28 cellular contexts compared by ENCODE assay signal in the genomic region with DNA sequence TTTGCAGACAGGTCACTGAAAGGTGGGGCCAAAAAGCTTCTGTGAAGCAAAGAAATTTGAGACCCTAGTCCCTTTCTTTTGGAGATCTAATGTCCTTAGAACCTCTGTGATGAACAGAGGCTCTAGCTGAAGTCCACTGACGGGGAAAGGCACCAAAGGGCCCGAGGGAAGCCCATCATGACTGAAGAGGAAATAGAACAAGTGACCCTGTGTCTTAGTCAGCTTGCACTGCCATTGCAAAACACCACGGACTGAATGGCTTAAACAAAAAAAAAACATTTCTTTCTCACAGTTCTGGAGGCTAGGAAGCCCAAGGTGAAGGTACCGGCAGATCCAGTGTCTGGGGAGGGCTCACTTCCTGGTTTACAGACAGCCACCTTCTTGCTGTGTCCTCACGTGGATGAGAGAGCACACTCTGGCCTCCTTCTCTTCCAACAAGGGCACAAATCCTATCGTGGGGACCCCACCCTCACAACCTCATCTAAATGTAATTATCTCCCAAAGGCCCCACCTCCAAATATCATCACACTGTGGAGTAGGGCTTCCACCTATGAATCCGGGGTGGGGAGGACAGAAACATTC. TPM values are rescaled to one million over a fixed set of nuclear protein-coding genes. Genes with fewer than 3 reads are reported as not detected.
DNase-seq lines count a peak whose midpoint lies in the region; ATAC-seq and TF ChIP-seq lines count a peak whose summit lies in the region.
"Had no signal": no experiment of that assay in that cellular context is flagged by ENCODE, and none has a peak within 500 bp of the region (broad histone marks: within the 10 kb centered on the region; RNA-seq: fewer than 3 reads in every experiment).

No MANE protein-coding gene starts in this region.

- no peaks in the 10 kb centered on the region for H3K9me3 ChIP-seq in esophagus (ENCODE audit: control insufficient read depth in 2 of 2, insufficient read depth in 1 of 2, low read depth in 1 of 2, low read length in 1 of 2)
- H3K9me3 ChIP-seq in osteoblast (ENCODE audit: low read depth, low read length) = no peaks in the 10 kb centered on the region
- H3K9me3 ChIP-seq: BE2C, neutrophil, Peyer's patch, uterus had no signal

- in situ Hi-C loops in GM13976 (cut with MboI; ENCODE audit: low sequenced_read_pairs, unreplicated experiment) = loop anchor here (5.0 to 25.0 kb wide), 2 partner anchors 87 to 227 kb away; no protein-coding TSS in a partner anchor

- DNase-seq in CD1c-positive myeloid dendritic cell (ENCODE audit: extremely low spot score) = peak; percentile 75
- peak; percentile 22 for DNase-seq in NB4 (ENCODE audit: low read depth)
- DNase-seq in osteoblast (ENCODE audit: insufficient read length, low spot score, missing footprints) = peak; percentile 39
- DNase-seq in cerebellum (ENCODE audit: low spot score) = no peak
- no peak for DNase-seq in GM13976 (ENCODE audit: low spot score)
- DNase-seq: activated CD4-positive, alpha-beta T cell treated with anti-CD3 and anti-CD28 coated beads for 1 hour; activated gamma-delta T cell; activated naive CD8-positive, alpha-beta T cell treated with anti-CD3 and anti-CD28 coated beads, Interleukin-2, amount 50 U/mL, for 24 hours; BE2C; COR-L47; effector memory CD8-positive, alpha-beta T cell; H9; Kasumi-1; NCI-H1417; NCI-H2107; NCI-H446; Peyer's patch; substantia nigra; T-helper 1 cell; uterus had no signal

- H3K4me1 ChIP-seq in esophagus (ENCODE audit: control insufficient read depth in 2 of 2, insufficient read depth in 2 of 2, low read length in 1 of 2) (peaks cover 0 to 8% of the 10 kb centered on the region in 2 donors), osteoblast (ENCODE audit: insufficient read depth, low read length) (no peaks in the 10 kb centered on the region)
- H3K4me1 ChIP-seq: BE2C, uterus had no signal

- TF ChIP-seq CTCF in NB4 (IDR thresholded peaks at IDR 0.05; ENCODE audit: low read depth, low read length) = no peak
- no peak for TF ChIP-seq CTCF in osteoblast (IDR thresholded peaks at IDR 0.05; ENCODE audit: extremely low read depth, low read depth, low read length)
- no peak for TF ChIP-seq CTCF in GM13976 (IDR thresholded peaks at IDR 0.05; ENCODE audit: borderline replicate concordance, control extremely low read depth, extremely low read depth, insufficient read depth, missing control alignments)

- no peak overlapping the region for H3K4me3 ChIP-seq in NB4 (ENCODE audit: low read depth, low read length)
- H3K4me3 ChIP-seq in esophagus (ENCODE audit: low read depth in 1 of 2, low read length in 2 of 2) = no peak overlapping the region
- H3K4me3 ChIP-seq in osteoblast (ENCODE audit: insufficient read depth, low read length) = no peak overlapping the region
- H3K4me3 ChIP-seq: Peyer's patch, smooth muscle cell, uterus had no signal

- no peaks in the 10 kb centered on the region for H3K79me2 ChIP-seq in osteoblast (ENCODE audit: insufficient read depth, low read length)

- no peaks in the 10 kb centered on the region for H3K36me3 ChIP-seq in esophagus (ENCODE audit: control insufficient read depth in 2 of 2, insufficient read depth in 2 of 2, low read length in 1 of 2)
- H3K36me3 ChIP-seq in osteoblast (ENCODE audit: insufficient read depth, low read length) = no peaks in the 10 kb centered on the region
- H3K36me3 ChIP-seq: BE2C, neutrophil, Peyer's patch, uterus had no signal

- H3K27ac ChIP-seq in esophagus (ENCODE audit: low read depth in 2 of 2, low read length in 1 of 2) (peak overlapping the region; percentile 52 to 92), osteoblast (ENCODE audit: low read depth, low read length) (no peak overlapping the region)
- H3K27ac ChIP-seq: neutrophil, Peyer's patch, uterus had no signal

- H4K20me1 ChIP-seq in osteoblast (ENCODE audit: insufficient read depth, low read length) = no peaks in the 10 kb centered on the region

- ATAC-seq in GM18498 (IDR thresholded peaks at IDR 0.05; ENCODE audit: unreplicated experiment) = no peak
- no peak for ATAC-seq in HG03139 (IDR thresholded peaks at IDR 0.05; ENCODE audit: unreplicated experiment)
- ATAC-seq: activated naive CD8-positive, alpha-beta T cell treated with anti-CD3 and anti-CD28 coated beads, Interleukin-2, amount 50 U/mL, for 24 hours; effector memory CD8-positive, alpha-beta T cell had no signal

- 56 to 59% methylated on average over 7 of the region's 7 CpGs for WGBS in esophagus, 2 donors

- TF ChIP-seq POLR2A in NB4 (IDR thresholded peaks at IDR 0.05; ENCODE audit: extremely low read depth, insufficient read length) = no peak

- H3K27me3 ChIP-seq in esophagus (ENCODE audit: control insufficient read depth in 1 of 2, insufficient read depth in 2 of 2, low read length in 2 of 2) = no peaks in the 10 kb centered on the region
- peaks cover 31% of the 10 kb centered on the region for H3K27me3 ChIP-seq in osteoblast (ENCODE audit: insufficient read depth, low read length)
- H3K27me3 ChIP-seq: Peyer's patch, uterus had no signal

- H3K4me2 ChIP-seq in osteoblast (ENCODE audit: insufficient read depth, low read length) = no peak overlapping the region
- H3K4me2 ChIP-seq: smooth muscle cell had no signal

- H2AFZ ChIP-seq in osteoblast (ENCODE audit: low read length) = no peak overlapping the region

RNA-seq across cellular contexts. Expression of a gene that starts 24.3 kb away (rescaled TPM):
- under 1 TPM; 0.24 to 1.00 TPM for polyA plus RNA-seq in esophagus
- total RNA-seq in osteoblast (under 0.01 TPM in 1 of 2 replicates, not detected in the other), cerebellum (not detected)
- total RNA-seq: fibroblast of lung, H9, lung microvascular endothelial cell, Peyer's patch, smooth muscle cell, uterus had no signal
- polyA plus RNA-seq: fibroblast of lung, keratinocyte had no signal

RNA-seq across cellular contexts. Expression of a gene that starts 40.3 kb away (rescaled TPM):
- polyA plus RNA-seq in esophagus = 1 to 10 TPM in 1 of 2 donors, under 1 TPM in 1; 0.84 to 2.0 TPM
- total RNA-seq in osteoblast (0.88 and 1.1 TPM in 2 replicates), cerebellum (11.2 TPM)

RNA-seq across cellular contexts. Expression of a gene that starts 58.8 kb away (rescaled TPM):
- 1 to 10 TPM; 1.7 to 6.0 TPM for polyA plus RNA-seq in esophagus
- not detected in 2 replicates for total RNA-seq in osteoblast
- total RNA-seq in cerebellum = not detected
- total RNA-seq: fibroblast of lung, H9, smooth muscle cell had no signal
- polyA plus RNA-seq: fibroblast of lung, keratinocyte, smooth muscle cell had no signal

Comparison
In these comparisons a context has a peak if more than half of its experiments do, and no peak if none do; other contexts are left out.
1. DNase-seq: peak in CD1c-positive myeloid dendritic cell (single experiment), NB4 (single experiment) and osteoblast (single experiment); none in cerebellum (single experiment) and GM13976 (single experiment).